22 cellular contexts compared by ENCODE assay signal in genomic region chr16:51382940-51383339, GRCh38.
"Had no signal": no experiment of that assay in that cellular context is flagged by ENCODE, and none has a peak within 500 bp of the region (broad histone marks: within the 10 kb centered on the region; RNA-seq: fewer than 3 reads in every experiment).

No MANE protein-coding gene starts in this region.

- H3K36me3 ChIP-seq: SJSA1 had no signal

- H3K4me3 ChIP-seq: SJSA1, SK-N-MC had no signal

- H3K4me1 ChIP-seq: SJSA1 had no signal

- H3K9me3 ChIP-seq: SJSA1 had no signal

- H3K27ac ChIP-seq: SJSA1, SK-N-MC had no signal

- DNase-seq: KBM-7, MV-4-11, NCI-H1048, NCI-H1105, NCI-H1417 treated with DMSO at 0.1 percent for 48 hours, NCI-H146, NCI-H1694 treated with DMSO at 0.1 percent for 48 hours, NCI-H1930, NCI-H2081, NCI-H2107, NCI-H226, NCI-H446, NCI-H510A, NCI-H524 treated with DMSO at 0.1 percent for 48 hours, NCI-H69, NCI-H774, Right ventricle myocardium superior, RPMI8226, SIG-M5 had no signal

- H3K27me3 ChIP-seq: SJSA1 had no signal

- FAIRE-seq: RCC 7860 had no signal
